ENCODE assay signal across 31 cellular contexts in genomic region chr5:44233691-44234090, GRCh38.
"Had no signal": no experiment of that assay in that cellular context is flagged by ENCODE, and none has a peak within 500 bp of the region (broad histone marks: within the 10 kb centered on the region; RNA-seq: fewer than 3 reads in every experiment).

No MANE protein-coding gene starts in this region.

- H3K36me3 ChIP-seq: cardiac muscle cell, colonic mucosa, gastroesophageal sphincter, heart right ventricle had no signal

- ATAC-seq: activated T-cell treated with anti-CD3 and anti-CD28 coated beads, Interleukin-2, amount 50 U/mL, for 4 hours; activated T-helper 17 cell treated with anti-CD3 and anti-CD28 coated beads, Interleukin-2, amount 50 U/mL, for 72 hours; body of pancreas; esophagus mucosa; gastroesophageal sphincter; heart right ventricle; WTC11 had no signal

- H3K79me2 ChIP-seq: hepatocyte had no signal

- H3K4me1 Mint-ChIP-seq: activated CD4-positive, alpha-beta memory T cell treated with anti-CD3 and anti-CD28 coated beads, Interleukin-2, amount 10 ng/mL, durations not matched to agents 7 days and 5 days; activated CD4-positive, alpha-beta T cell treated with anti-CD3 and anti-CD28 coated beads, Interleukin-2, amount 10 ng/mL, durations not matched to agents 7 days and 5 days; activated T-helper 17 cell treated with anti-CD3 and anti-CD28 coated beads, Interleukin-2, amount 50 U/mL, for 72 hours had no signal

- H3K4me3 ChIP-seq: body of pancreas, breast epithelium, cardiac muscle cell, colonic mucosa, gastroesophageal sphincter, heart right ventricle, hepatocyte had no signal

- H3K9me3 ChIP-seq: body of pancreas, breast epithelium, colonic mucosa, gastroesophageal sphincter, heart right ventricle had no signal

- H3K4me3 Mint-ChIP-seq: activated CD4-positive, alpha-beta memory T cell treated with anti-CD3 and anti-CD28 coated beads, Interleukin-2, amount 10 ng/mL, durations not matched to agents 7 days and 5 days; activated CD4-positive, alpha-beta T cell treated with anti-CD3 and anti-CD28 coated beads, Interleukin-2, amount 10 ng/mL, durations not matched to agents 7 days and 5 days; activated naive CD8-positive, alpha-beta T cell; activated T-cell treated with anti-CD3 and anti-CD28 coated beads, Interleukin-2, amount 50 U/mL, for 4 hours; activated T-helper 17 cell treated with anti-CD3 and anti-CD28 coated beads, Interleukin-2, amount 50 U/mL, for 72 hours; WTC11 had no signal

- H3K27me3 ChIP-seq: body of pancreas, breast epithelium, cardiac muscle cell, colonic mucosa, gastroesophageal sphincter, heart right ventricle, hepatocyte had no signal

- H3K4me2 ChIP-seq: hepatocyte had no signal

- H2AFZ ChIP-seq: hepatocyte had no signal

- H3K9me3 Mint-ChIP-seq: activated CD4-positive, alpha-beta memory T cell treated with anti-CD3 and anti-CD28 coated beads, Interleukin-2, amount 10 ng/mL, durations not matched to agents 7 days and 5 days had no signal

- H3K27ac Mint-ChIP-seq: activated CD4-positive, alpha-beta memory T cell treated with anti-CD3 and anti-CD28 coated beads, Interleukin-2, amount 10 ng/mL, durations not matched to agents 7 days and 5 days; activated CD4-positive, alpha-beta T cell treated with anti-CD3 and anti-CD28 coated beads, Interleukin-2, amount 10 ng/mL, durations not matched to agents 7 days and 5 days; activated naive CD8-positive, alpha-beta T cell; activated T-helper 17 cell treated with anti-CD3 and anti-CD28 coated beads, Interleukin-2, amount 50 U/mL, for 72 hours; WTC11 had no signal

- H3K4me1 ChIP-seq: body of pancreas, breast epithelium, colonic mucosa, gastroesophageal sphincter, heart right ventricle had no signal

- DNase-seq: activated CD4-positive, alpha-beta memory T cell treated with anti-CD3 and anti-CD28 coated beads, Interleukin-2, amount 10 ng/mL, durations not matched to agents 7 days and 5 days; activated CD4-positive, alpha-beta T cell treated with anti-CD3 and anti-CD28 coated beads for 1 hour; activated CD4-positive, alpha-beta T cell treated with anti-CD3 and anti-CD28 coated beads for 4 hours; activated CD4-positive, alpha-beta T cell treated with anti-CD3 and anti-CD28 coated beads, Interleukin-2, amount 10 ng/mL, durations not matched to agents 7 days and 5 days; activated CD4-positive, alpha-beta T cell treated with anti-CD3 and anti-CD28 coated beads, Interleukin-2, amount 50 U/mL, for 4 hours; activated CD8-positive, alpha-beta memory T cell treated with anti-CD3 and anti-CD28 coated beads for 24 hours; activated effector memory CD4-positive, alpha-beta T cell treated with Interleukin-2 at 50 U/mL for 16 hours; activated gamma-delta T cell treated with Interleukin-2 at 50 U/mL for 16 hours; activated naive CD4-positive, alpha-beta T cell treated with anti-CD3 and anti-CD28 coated beads, Interleukin-2, amount 50 U/mL, for 16 hours; activated naive CD4-positive, alpha-beta T cell treated with Interleukin-2 at 50 U/mL for 16 hours; activated T-cell treated with anti-CD3 and anti-CD28 coated beads, Interleukin-2, amount 50 U/mL, for 4 hours; amygdala; aorta; body of pancreas; central memory CD4-positive, alpha-beta T cell; cerebellar nuclear complex; colonic mucosa; effector CD8-positive, alpha-beta T cell; foreskin melanocyte; heart right ventricle; T-helper 2 cell had no signal

- FAIRE-seq: endometrium had no signal

- H3K36me3 Mint-ChIP-seq: activated naive CD8-positive, alpha-beta T cell; WTC11 had no signal

- H3K27ac ChIP-seq: body of pancreas, breast epithelium, cardiac muscle cell, colonic mucosa, gastroesophageal sphincter, heart right ventricle, hepatocyte, VCaP had no signal

- H3K27me3 Mint-ChIP-seq: activated CD4-positive, alpha-beta memory T cell treated with anti-CD3 and anti-CD28 coated beads, Interleukin-2, amount 10 ng/mL, durations not matched to agents 7 days and 5 days; activated CD4-positive, alpha-beta T cell treated with anti-CD3 and anti-CD28 coated beads, Interleukin-2, amount 10 ng/mL, durations not matched to agents 7 days and 5 days; activated naive CD8-positive, alpha-beta T cell; activated T-helper 17 cell treated with anti-CD3 and anti-CD28 coated beads, Interleukin-2, amount 50 U/mL, for 72 hours had no signal
